In genomic region chr1:53593758-53594380, GRCh38 we compare ENCODE assay signal across 11 cellular contexts.
DNase-seq lines count a peak whose midpoint lies in the region; ATAC-seq, FAIRE-seq and TF ChIP-seq lines count a peak whose summit lies in the region.
"Had no signal": no experiment of that assay in that cellular context is flagged by ENCODE, and none has a peak within 500 bp of the region (broad histone marks: within the 10 kb centered on the region; RNA-seq: fewer than 3 reads in every experiment).

No MANE protein-coding gene starts in this region.

- H3K27me3 Mint-ChIP-seq in activated naive CD4-positive, alpha-beta T cell treated with anti-CD3 and anti-CD28 coated beads, Interleukin-2, amount 10 ng/mL, durations not matched to agents 7 days and 5 days = peaks cover 4% of the 10 kb centered on the region
- peaks cover 8% of the 10 kb centered on the region for H3K27me3 Mint-ChIP-seq in type B pancreatic cell
- H3K27me3 Mint-ChIP-seq in stimulated activated naive B cell treated with anti-CD40 and anti-IgM and Interleukin-4, amounts not matched to agents 10 μg/mL and 1 μg/mL and 100 μg/mL, for 72 hours = peaks cover 0 to 5% of the 10 kb centered on the region in 2 donors

- peak; percentile 53; the same call in 2 of the 3 replicates for ATAC-seq in GM12878
- no peak for ATAC-seq in stimulated activated naive B cell treated with anti-CD40 and anti-IgM and Interleukin-4, amounts not matched to agents 10 μg/mL and 1 μg/mL and 100 μg/mL, for 72 hours (replicated peaks)

- H3K36me3 Mint-ChIP-seq in activated naive CD4-positive, alpha-beta T cell treated with anti-CD3 and anti-CD28 coated beads, Interleukin-2, amount 10 ng/mL, durations not matched to agents 7 days and 5 days = no peaks in the 10 kb centered on the region
- no peaks in the 10 kb centered on the region for H3K36me3 Mint-ChIP-seq in type B pancreatic cell
- H3K36me3 Mint-ChIP-seq in stimulated activated naive B cell treated with anti-CD40 and anti-IgM and Interleukin-4, amounts not matched to agents 10 μg/mL and 1 μg/mL and 100 μg/mL, for 72 hours = no peaks in the 10 kb centered on the region

- DNase-seq in activated naive CD4-positive, alpha-beta T cell treated with anti-CD3 and anti-CD28 coated beads, Interleukin-2, amount 10 ng/mL, durations not matched to agents 7 days and 5 days = peak; percentile 30
- DNase-seq in activated naive CD4-positive, alpha-beta T cell treated with anti-CD3 and anti-CD28 coated beads, Interleukin-2, amount 50 U/mL, for 16 hours = no peak
- DNase-seq in GM12878 (ENCODE audit: low read depth, low spot score) (no peak), kidney (no peak), type B pancreatic cell (ENCODE audit: extremely low spot score, unreplicated experiment) (no peak), activated gamma-delta T cell treated with Interleukin-2 at 50 U/mL for 16 hours (no peak), GM10248 (ENCODE audit: extremely low spot score) (no peak)
- no peak for DNase-seq in stimulated activated naive B cell treated with anti-CD40 and anti-IgM and Interleukin-4, amounts not matched to agents 10 μg/mL and 1 μg/mL and 100 μg/mL, for 72 hours
- DNase-seq: NCI-H1930 had no signal

- H3K9me3 ChIP-seq in GM12878 (replicated peaks; ENCODE audit: control insufficient read depth, insufficient read depth, low read length) (no peaks in the 10 kb centered on the region), kidney (ENCODE audit: control insufficient read depth in 1 of 2, low read length in 2 of 2) (no peaks in the 10 kb centered on the region)
- H3K9me3 ChIP-seq: BLaER1, breast epithelium had no signal

- H3K27ac ChIP-seq in GM12878 (ENCODE audit: control insufficient read depth, insufficient read depth) = no peak overlapping the region
- no peak overlapping the region for H3K27ac ChIP-seq in kidney (ENCODE audit: low read depth in 2 of 2, low read length in 2 of 2)
- H3K27ac ChIP-seq: BLaER1 had no signal

- H3K36me3 ChIP-seq in GM12878 (ENCODE audit: control insufficient read depth in 2 of 2, insufficient read depth in 2 of 2, low read length in 1 of 2) (no peaks in the 10 kb centered on the region), kidney (ENCODE audit: control insufficient read depth in 1 of 2, insufficient read depth in 2 of 2, low read length in 2 of 2) (no peaks in the 10 kb centered on the region)
- H3K36me3 ChIP-seq: BLaER1, breast epithelium had no signal

- TF ChIP-seq EP300 in GM12878 (IDR thresholded peaks at IDR 0.05; ENCODE audit: borderline replicate concordance in 1 of 2, control insufficient read depth in 1 of 2, low read depth in 2 of 2, low read length in 2 of 2) = no peak

- H3K4me1 ChIP-seq in GM12878 (ENCODE audit: control insufficient read depth, insufficient read depth, low read length) (no peaks in the 10 kb centered on the region), kidney (ENCODE audit: control insufficient read depth in 1 of 2, insufficient read depth in 1 of 2, low read depth in 1 of 2, low read length in 2 of 2) (peaks cover 0 to 5% of the 10 kb centered on the region in 2 donors)
- H3K4me1 ChIP-seq: BLaER1, breast epithelium had no signal

- no peak for FAIRE-seq in GM12878 (lab: Jason Lieb, UNC)
- no peak for FAIRE-seq in kidney (lab: Jason Lieb, UNC)

- no peak for TF ChIP-seq RAD21 in GM12878 (IDR thresholded peaks at IDR 0.05; ENCODE audit: insufficient read depth, low read depth, low read length)

- no peak overlapping the region for H3K4me3 ChIP-seq in GM12878
- no peak overlapping the region for H3K4me3 ChIP-seq in kidney (ENCODE audit: low read length in 2 of 2)
- H3K4me3 ChIP-seq: BLaER1, breast epithelium had no signal

- no peaks in the 10 kb centered on the region for H3K9me3 Mint-ChIP-seq in activated naive CD4-positive, alpha-beta T cell treated with anti-CD3 and anti-CD28 coated beads, Interleukin-2, amount 10 ng/mL, durations not matched to agents 7 days and 5 days
- H3K9me3 Mint-ChIP-seq in type B pancreatic cell = no peaks in the 10 kb centered on the region
- no peaks in the 10 kb centered on the region for H3K9me3 Mint-ChIP-seq in stimulated activated naive B cell treated with anti-CD40 and anti-IgM and Interleukin-4, amounts not matched to agents 10 μg/mL and 1 μg/mL and 100 μg/mL, for 72 hours

- H4K20me1 ChIP-seq in GM12878 (ENCODE audit: control insufficient read depth, insufficient read depth) = no peaks in the 10 kb centered on the region
- H4K20me1 ChIP-seq: BLaER1 had no signal

- in situ Hi-C loops in GM12878 (cut with MboI) = no loop called here

- H3K79me2 ChIP-seq in GM12878 (ENCODE audit: control insufficient read depth, insufficient read depth, low read length) = no peaks in the 10 kb centered on the region

- RAD21 ChIA-PET in GM12878 (lab: Charles Lee; ENCODE audit: unreplicated experiment) = no interaction called here

- TF ChIP-seq POLR2A in GM12878 (IDR thresholded peaks at IDR 0.05; ENCODE audit: low read depth, low read length) = no peak

- SMC1A ChIA-PET in GM12878 (lab: Charles Lee; ENCODE audit: uncharacterized antibody, unreplicated experiment) = no interaction called here

- peaks cover 0 to 2% of the 10 kb centered on the region in 2 experiments; a peak in 1 of 4 replicates for H3K27me3 ChIP-seq in GM12878 (replicated peaks in 1 of 2; ENCODE audit: control insufficient read depth in 2 of 2, insufficient read depth in 2 of 2, low read length in 1 of 2)
- H3K27me3 ChIP-seq: BLaER1, breast epithelium had no signal

- H3K27ac Mint-ChIP-seq in activated naive CD4-positive, alpha-beta T cell treated with anti-CD3 and anti-CD28 coated beads, Interleukin-2, amount 10 ng/mL, durations not matched to agents 7 days and 5 days = no peak overlapping the region
- H3K27ac Mint-ChIP-seq in type B pancreatic cell = no peak overlapping the region
- no peak overlapping the region for H3K27ac Mint-ChIP-seq in stimulated activated naive B cell treated with anti-CD40 and anti-IgM and Interleukin-4, amounts not matched to agents 10 μg/mL and 1 μg/mL and 100 μg/mL, for 72 hours

- CTCF ChIA-PET in activated naive CD4-positive, alpha-beta T cell treated with anti-CD3 and anti-CD28 coated beads, Interleukin-2, amount 10 ng/mL, durations not matched to agents 7 days and 5 days (lab: Charles Lee) = no interaction called here
- CTCF ChIA-PET in GM12878 (lab: Yijun Ruan, JAX) = interaction anchor here (0.7 kb wide), 1 partner anchor 228 kb away, joined by 3 read pairs; no protein-coding TSS in a partner anchor
- CTCF ChIA-PET in GM10248 (lab: Yijun Ruan, JAX) = interaction anchor here (1.5 kb wide), 1 partner anchor 10 kb away, joined by 5 read pairs; no protein-coding TSS in a partner anchor

- intact Hi-C loops in GM12878 (cut with micrococcal nuclease; ENCODE audit: unreplicated experiment) = no loop called here
- intact Hi-C loops in kidney (cut with DNase I) = no loop called here

- TF ChIP-seq CTCF in GM12878 (IDR thresholded peaks at IDR 0.05 in 2 of 3, conservative IDR thresholded peaks at IDR 0.05 in 1 of 3; ENCODE audit: control insufficient read depth in 2 of 3, extremely low read depth in 1 of 3, insufficient read depth in 1 of 3, low read depth in 3 of 3, low read length in 3 of 3) (0 out of 6 replicates have a peak, but pooled peaks of 1 of the 3 experiments have one; percentile 5), kidney (IDR thresholded peaks at IDR 0.05; ENCODE audit: borderline replicate concordance, extremely low read depth, insufficient read depth) (peak; percentile 22), type B pancreatic cell (conservative IDR thresholded peaks at IDR 0.05) (peak; percentile 72), GM10248 (IDR thresholded peaks at IDR 0.05; ENCODE audit: control extremely low read depth, extremely low read depth, low read depth, missing control alignments) (no peak)

- H3K9ac ChIP-seq in GM12878 (ENCODE audit: control insufficient read depth, insufficient read depth, low read length) (no peak overlapping the region), kidney (ENCODE audit: low read length in 2 of 2) (no peak overlapping the region)
- H3K9ac ChIP-seq: BLaER1 had no signal

- POLR2A ChIA-PET in GM12878 (lab: Charles Lee) (no interaction called here), GM10248 (lab: Yijun Ruan, JAX) (no interaction called here)

- H3K4me2 ChIP-seq in GM12878 (ENCODE audit: control insufficient read depth, insufficient read depth) = no peak overlapping the region
- H3K4me2 ChIP-seq: BLaER1 had no signal

- BruUV-seq in GM12878 (replicated peaks; lab: Mats Ljungman, UMichigan) = no TSS peak

- H3K4me3 Mint-ChIP-seq in activated naive CD4-positive, alpha-beta T cell treated with anti-CD3 and anti-CD28 coated beads, Interleukin-2, amount 10 ng/mL, durations not matched to agents 7 days and 5 days = no peak overlapping the region
- no peak overlapping the region for H3K4me3 Mint-ChIP-seq in type B pancreatic cell
- no peak overlapping the region for H3K4me3 Mint-ChIP-seq in stimulated activated naive B cell treated with anti-CD40 and anti-IgM and Interleukin-4, amounts not matched to agents 10 μg/mL and 1 μg/mL and 100 μg/mL, for 72 hours

- H2AFZ ChIP-seq in GM12878 (ENCODE audit: control insufficient read depth, low read depth, low read length) = no peak overlapping the region

- H3K4me1 Mint-ChIP-seq in activated naive CD4-positive, alpha-beta T cell treated with anti-CD3 and anti-CD28 coated beads, Interleukin-2, amount 10 ng/mL, durations not matched to agents 7 days and 5 days = no peaks in the 10 kb centered on the region
- peaks cover 21% of the 10 kb centered on the region for H3K4me1 Mint-ChIP-seq in type B pancreatic cell (ENCODE audit: unreplicated experiment)
- H3K4me1 Mint-ChIP-seq in stimulated activated naive B cell treated with anti-CD40 and anti-IgM and Interleukin-4, amounts not matched to agents 10 μg/mL and 1 μg/mL and 100 μg/mL, for 72 hours = no peaks in the 10 kb centered on the region

- WGBS in GM12878 (ENCODE audit: insufficient coverage, insufficient replicate concordance, low lambda C conversion rate, missing lambda C conversion rate) = 46% methylated on average over 26 of the region's 27 CpGs

TF ChIP-seq in GM12878, 131 proteins besides CTCF, POLR2A, EP300 and RAD21 (continues in another document):
- TF ChIP-seq IRF4 (IDR thresholded peaks at IDR 0.05; ENCODE audit: low read depth, low read length) = no peak
